ENCODE assay signal across 7 cellular contexts in genomic region chr15:78756781-78757635, GRCh38. TPM values are rescaled to one million over a fixed set of nuclear protein-coding genes. Genes with fewer than 3 reads are reported as not detected.
DNase-seq lines count a peak whose midpoint lies in the region; ATAC-seq and TF ChIP-seq lines count a peak whose summit lies in the region.
"Not testable (repeated sequence)": the region's sequence is repeated elsewhere in the genome, so short reads cannot be mapped to it uniquely, and the experiment has no call there.

No MANE protein-coding gene starts in this region.

- H3K9me3 ChIP-seq in spleen, result not testable (repeated sequence)

- 23 to 43% (median 34%) methylated on average over 16 to 24 of the region's 25 CpGs for WGBS in spleen, 5 donors

- peaks cover 36 to 67% (median 51%) of the 10 kb centered on the region in 6 donors for H3K4me1 ChIP-seq in spleen

- not testable (repeated sequence) for TF ChIP-seq CTCF in spleen (IDR thresholded peaks at IDR 0.05 in 8 of 11, conservative IDR thresholded peaks at IDR 0.05 in 3 of 11)

- H3K4me3 ChIP-seq in spleen, result peak overlapping the region in 1 of 8 donors; percentile 34

- in situ Hi-C loops in KBM-7 (cut with MboI; ENCODE audit: low pct_unique_long_range_greater_than_20kb, low sequenced_read_pairs), result not testable (repeated sequence)

- H3K27ac ChIP-seq in layer of hippocampus (ENCODE audit: low read depth, low read length), result peak overlapping the region; percentile 57
- H3K27ac ChIP-seq in spleen, result peak overlapping the region; percentile 29 to 84 (median 72)

- intact Hi-C loops in spleen (cut with DNase I; ENCODE audit: low total_unique reads), result not testable (repeated sequence)

- DNase-seq in KBM-7, result peak; percentile 82
- peak; percentile 67 to 75 for DNase-seq in activated CD4-positive, alpha-beta T cell treated with anti-CD3 and anti-CD28 coated beads, Interleukin-2, amount 50 U/mL, for 48 hours
- peak; percentile 42 for DNase-seq in dedifferentiated amniotic fluid mesenchymal stem cell (ENCODE audit: extremely low spot score)
- DNase-seq in spleen, result peak; percentile 93

- not testable (repeated sequence) for TF ChIP-seq POLR2A in spleen (IDR thresholded peaks at IDR 0.05)

- not testable (repeated sequence) for H3K36me3 ChIP-seq in spleen

- H3K27me3 ChIP-seq in layer of hippocampus (ENCODE audit: control insufficient read depth, insufficient read depth, low read length); spleen (replicated peaks in 1 of 7): not testable (repeated sequence)

- ATAC-seq in GM18520 (IDR thresholded peaks at IDR 0.05; ENCODE audit: unreplicated experiment), result peak; percentile 47
- ATAC-seq in HG02610 (IDR thresholded peaks at IDR 0.05; ENCODE audit: unreplicated experiment), result peak; percentile 71

RNA-seq across cellular contexts. Expression of gene ADAMTS7, which starts 54.3 kb away (rescaled TPM):
- 10 to 100 TPM in 1 of 7 donors, 1 to 10 TPM in 6; 3.4 to 15.0 (median 8.3) TPM for total RNA-seq in spleen
- polyA plus RNA-seq in spleen, result 1 to 10 TPM in 2 of 3 donors, under 1 TPM in 1; 0.47 to 8.4 (median 2.2) TPM

Comparison
In these comparisons a context has a peak if more than half of its experiments do, and no peak if none do; other contexts are left out.
1. DNase-seq: peak in every context shown above with its lines; median percentile 93 in spleen; 82 in KBM-7; 71 in activated CD4-positive, alpha-beta T cell treated with anti-CD3 and anti-CD28 coated beads, Interleukin-2, amount 50 U/mL, for 48 hours; 42 in dedifferentiated amniotic fluid mesenchymal stem cell.